In the genomic region with DNA sequence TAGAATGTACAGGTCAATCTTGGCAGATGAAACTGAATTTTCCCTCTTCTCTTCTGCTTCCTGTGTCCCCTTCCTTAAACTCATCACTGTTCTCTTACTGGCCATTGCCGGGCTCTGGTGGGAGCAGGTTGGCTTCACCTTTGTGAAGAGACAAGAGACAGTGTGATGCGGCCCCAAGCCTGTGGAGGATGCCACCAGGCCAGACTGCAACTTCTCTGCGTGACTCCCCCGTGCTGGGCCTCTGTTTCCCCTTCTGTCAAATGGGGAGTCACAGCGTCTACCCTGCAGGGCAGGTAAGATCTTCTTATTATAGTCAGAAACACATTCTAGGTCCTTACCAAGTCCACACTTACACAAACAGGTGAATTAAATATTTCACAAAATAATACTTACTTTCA, we compare ENCODE assay signal across 14 cellular contexts. TPM values are rescaled to one million over a fixed set of nuclear protein-coding genes. Genes with fewer than 3 reads are reported as not detected.
DNase-seq lines count a peak whose midpoint lies in the region; ATAC-seq and TF ChIP-seq lines count a peak whose summit lies in the region.
"Had no signal": no experiment of that assay in that cellular context is flagged by ENCODE, and none has a peak within 500 bp of the region (broad histone marks: within the 10 kb centered on the region; RNA-seq: fewer than 3 reads in every experiment).

No MANE protein-coding gene starts in this region.

- H3K4me1 ChIP-seq in lower lobe of right lung (peaks cover 25% of the 10 kb centered on the region), thoracic aorta (ENCODE audit: control insufficient read depth in 1 of 2, low read depth in 2 of 2) (peaks cover 24 to 34% of the 10 kb centered on the region in 2 donors)
- H3K4me1 ChIP-seq: foreskin keratinocyte had no signal

- peaks cover 2% of the 10 kb centered on the region for H3K36me3 Mint-ChIP-seq in activated naive CD4-positive, alpha-beta T cell treated with anti-CD3 and anti-CD28 coated beads, Interleukin-2, amount 50 U/mL, for 24 hours
- H3K36me3 Mint-ChIP-seq in activated CD4-positive, alpha-beta memory T cell treated with anti-CD3 and anti-CD28 coated beads for 36 hours = peaks cover 20% of the 10 kb centered on the region

- H3K27ac ChIP-seq in lower lobe of right lung (peak overlapping the region; percentile 90), thoracic aorta (peak overlapping the region; percentile 53 to 98)

- H3K27me3 ChIP-seq in lower lobe of right lung (ENCODE audit: low read depth) = peaks cover 7% of the 10 kb centered on the region
- H3K27me3 ChIP-seq in thoracic aorta (replicated peaks; ENCODE audit: insufficient read depth) = no peaks in the 10 kb centered on the region

- H3K36me3 ChIP-seq in lower lobe of right lung = peaks cover 12% of the 10 kb centered on the region
- peaks cover 4% of the 10 kb centered on the region for H3K36me3 ChIP-seq in thoracic aorta

- no peaks in the 10 kb centered on the region for H3K9me3 Mint-ChIP-seq in activated naive CD4-positive, alpha-beta T cell treated with anti-CD3 and anti-CD28 coated beads, Interleukin-2, amount 50 U/mL, for 24 hours
- H3K9me3 Mint-ChIP-seq in activated CD4-positive, alpha-beta memory T cell treated with anti-CD3 and anti-CD28 coated beads for 36 hours = peaks cover 8% of the 10 kb centered on the region

- H3K27ac Mint-ChIP-seq in activated naive CD4-positive, alpha-beta T cell treated with anti-CD3 and anti-CD28 coated beads, Interleukin-2, amount 50 U/mL, for 24 hours = peak overlapping the region; percentile 47
- H3K27ac Mint-ChIP-seq in activated CD4-positive, alpha-beta memory T cell treated with anti-CD3 and anti-CD28 coated beads for 36 hours = peak overlapping the region; percentile 95

- H3K9me3 ChIP-seq in lower lobe of right lung (no peaks in the 10 kb centered on the region), thoracic aorta (no peaks in the 10 kb centered on the region)

- no peak for DNase-seq in activated naive CD4-positive, alpha-beta T cell treated with Interleukin-2 at 50 U/mL for 16 hours
- no peak for DNase-seq in activated CD4-positive, alpha-beta memory T cell treated with anti-CD3 and anti-CD28 coated beads for 36 hours
- DNase-seq in lower lobe of right lung (no peak), thoracic aorta (ENCODE audit: low spot score) (no peak), posterior cingulate gyrus (no peak)
- DNase-seq: amygdala; effector CD4-positive, alpha-beta T cell; EL; foreskin keratinocyte; GM23248; PC-3 had no signal

- no peaks in the 10 kb centered on the region for H3K27me3 Mint-ChIP-seq in activated naive CD4-positive, alpha-beta T cell treated with anti-CD3 and anti-CD28 coated beads, Interleukin-2, amount 50 U/mL, for 24 hours
- H3K27me3 Mint-ChIP-seq in activated CD4-positive, alpha-beta memory T cell treated with anti-CD3 and anti-CD28 coated beads for 36 hours = no peaks in the 10 kb centered on the region

- H3K4me1 Mint-ChIP-seq in activated naive CD4-positive, alpha-beta T cell treated with anti-CD3 and anti-CD28 coated beads, Interleukin-2, amount 50 U/mL, for 24 hours = peaks cover 58% of the 10 kb centered on the region
- H3K4me1 Mint-ChIP-seq in activated CD4-positive, alpha-beta memory T cell treated with anti-CD3 and anti-CD28 coated beads for 36 hours (ENCODE audit: low read depth) = peaks cover 47% of the 10 kb centered on the region

- no peak for ATAC-seq in lower lobe of right lung
- ATAC-seq in thoracic aorta (ENCODE audit: insufficient number of reproducible peaks, low FRiP score, low read depth) = no peak
- ATAC-seq in HG02884 (IDR thresholded peaks at IDR 0.05; ENCODE audit: unreplicated experiment) = no peak
- no peak for ATAC-seq in HG03097 (IDR thresholded peaks at IDR 0.05; ENCODE audit: low FRiP score, unreplicated experiment)
- ATAC-seq: foreskin keratinocyte, PC-3 had no signal

- CTCF ChIA-PET in activated CD4-positive, alpha-beta memory T cell treated with anti-CD3 and anti-CD28 coated beads for 36 hours (lab: Charles Lee) = interaction anchor here (0.9 to 3.1 kb wide), 4 partner anchors 12 to 110 kb away, joined by 3 to 13 read pairs (median 4); no protein-coding TSS in a partner anchor

- peak overlapping the region; percentile 91 for H3K4me3 Mint-ChIP-seq in activated naive CD4-positive, alpha-beta T cell treated with anti-CD3 and anti-CD28 coated beads, Interleukin-2, amount 50 U/mL, for 24 hours
- H3K4me3 Mint-ChIP-seq in activated CD4-positive, alpha-beta memory T cell treated with anti-CD3 and anti-CD28 coated beads for 36 hours = peak overlapping the region; percentile 33

- POLR2A ChIA-PET in activated CD4-positive, alpha-beta memory T cell treated with anti-CD3 and anti-CD28 coated beads for 36 hours (lab: Charles Lee) = interaction anchor here (1.7 to 2.6 kb wide), 2 partner anchors 22 to 54 kb away, joined by 14 to 15 read pairs; a partner anchor contains a TSS

- intact Hi-C loops in activated CD4-positive, alpha-beta memory T cell treated with anti-CD3 and anti-CD28 coated beads for 36 hours (cut with micrococcal nuclease) = loop anchor here (5.0 kb wide), 1 partner anchor 108 kb away; no protein-coding TSS in a partner anchor
- intact Hi-C loops in lower lobe of right lung (cut with DNase I) = no loop called here
- intact Hi-C loops in posterior cingulate gyrus (cut with DNase I) = loop anchor here (5.0 to 10.0 kb wide), 2 partner anchors 108 to 114 kb away; a partner anchor contains a TSS

- H3K4me3 ChIP-seq in lower lobe of right lung = no peak overlapping the region
- H3K4me3 ChIP-seq in thoracic aorta = no peak overlapping the region

- TF ChIP-seq CTCF in lower lobe of right lung (IDR thresholded peaks at IDR 0.05) (no peak), thoracic aorta (IDR thresholded peaks at IDR 0.05) (no peak)

RNA-seq across cellular contexts. Expression of a gene that starts 1.9 kb away (rescaled TPM):
- total RNA-seq in activated CD4-positive, alpha-beta memory T cell treated with anti-CD3 and anti-CD28 coated beads for 36 hours = 10 to 100 TPM; 33.4 to 35.1 TPM
- total RNA-seq in lower lobe of right lung (36.8 TPM), thoracic aorta (10 to 100 TPM; 11.4 to 38.7 TPM)

RNA-seq across cellular contexts. Expression of a gene that starts 22.8 kb away (rescaled TPM):
- total RNA-seq in activated CD4-positive, alpha-beta memory T cell treated with anti-CD3 and anti-CD28 coated beads for 36 hours = 100 to 1,000 TPM; 301 to 316 TPM
- total RNA-seq in lower lobe of right lung (223 TPM), thoracic aorta (100 to 1,000 TPM; 185 to 228 TPM)

RNA-seq across cellular contexts. Expression of a gene that starts 23.2 kb away (rescaled TPM):
- 10 to 100 TPM; 13.7 to 15.2 TPM for total RNA-seq in activated CD4-positive, alpha-beta memory T cell treated with anti-CD3 and anti-CD28 coated beads for 36 hours
- 17.8 TPM for total RNA-seq in lower lobe of right lung
- total RNA-seq in thoracic aorta = 10 to 100 TPM; 10.7 to 21.7 TPM

RNA-seq across cellular contexts. Expression of a gene that starts 54.7 kb away (rescaled TPM):
- total RNA-seq in activated CD4-positive, alpha-beta memory T cell treated with anti-CD3 and anti-CD28 coated beads for 36 hours = 10 to 100 TPM; 15.3 to 17.0 TPM
- total RNA-seq in lower lobe of right lung (17.6 TPM), thoracic aorta (10 to 100 TPM; 10.4 to 11.0 TPM)
